Comparison of ENCODE assay signal across 17 cellular contexts in genomic region chr12:40566246-40566645, GRCh38.
DNase-seq lines count a peak whose midpoint lies in the region; ATAC-seq, FAIRE-seq and TF ChIP-seq lines count a peak whose summit lies in the region.
"Had no signal": no experiment of that assay in that cellular context is flagged by ENCODE, and none has a peak within 500 bp of the region (broad histone marks: within the 10 kb centered on the region; RNA-seq: fewer than 3 reads in every experiment).

No MANE protein-coding gene starts in this region.

- no peaks in the 10 kb centered on the region for H3K9me1 ChIP-seq in K562 (ENCODE audit: control insufficient read depth, insufficient read depth, low read length)

- H3K4me3 ChIP-seq in K562 (no peak overlapping the region), uterus (no peak overlapping the region)
- H3K4me3 ChIP-seq: BLaER1 treated with 17β-estradiol and CSF1 and Interleukin-3, amounts not matched to agents 10 nM and 100 nM had no signal

- no peak overlapping the region for H3K4me3 Mint-ChIP-seq in mesothelial cell of epicardium
- H3K4me3 Mint-ChIP-seq: CD8-positive, alpha-beta memory T cell; T-helper 17 cell had no signal

- H3K27ac ChIP-seq in K562 (ENCODE audit: extremely low read depth, low read depth, low read length): no peak overlapping the region
- no peak overlapping the region for H3K27ac ChIP-seq in uterus
- H3K27ac ChIP-seq: BLaER1 treated with 17β-estradiol and CSF1 and Interleukin-3, amounts not matched to agents 10 nM and 100 nM; RWPE1 had no signal

- TF ChIP-seq POLR2A in K562 (conservative IDR thresholded peaks at IDR 0.05) (no peak), uterus (IDR thresholded peaks at IDR 0.05) (no peak)

- H3K36me3 Mint-ChIP-seq in mesothelial cell of epicardium: no peaks in the 10 kb centered on the region
- H3K36me3 Mint-ChIP-seq: CD8-positive, alpha-beta memory T cell had no signal

- no peak overlapping the region for H2AFZ ChIP-seq in K562 (ENCODE audit: low read depth, low read length)

- CTCF ChIA-PET in K562 (lab: Yijun Ruan, JAX; ENCODE audit: low intra/inter-chr PET ratio): no interaction called here

- H3K4me1 ChIP-seq in K562 (replicated peaks in 1 of 2; ENCODE audit: control insufficient read depth in 2 of 2, insufficient read depth in 2 of 2, low read length in 2 of 2): no peaks in the 10 kb centered on the region
- no peaks in the 10 kb centered on the region for H3K4me1 ChIP-seq in uterus

- H4K20me1 ChIP-seq in K562 (replicated peaks; ENCODE audit: control insufficient read depth, insufficient read depth, low read length): no peaks in the 10 kb centered on the region
- H4K20me1 ChIP-seq: BLaER1 treated with 17β-estradiol and CSF1 and Interleukin-3, amounts not matched to agents 10 nM and 100 nM had no signal

- no peaks in the 10 kb centered on the region for H3K9me3 Mint-ChIP-seq in mesothelial cell of epicardium

- no peak overlapping the region for H3K27ac Mint-ChIP-seq in mesothelial cell of epicardium
- H3K27ac Mint-ChIP-seq: CD8-positive, alpha-beta memory T cell; T-helper 17 cell had no signal

- WGBS in K562 (ENCODE audit: insufficient coverage, low coverage, missing lambda C conversion rate): 0% methylated on average over 1 of the region's 1 CpG

- intact Hi-C loops in K562 (cut with micrococcal nuclease) (no loop called here), posterior cingulate gyrus (cut with DNase I) (no loop called here), uterus (cut with DNase I; ENCODE audit: low total_unique reads) (no loop called here)

- H3K36me3 ChIP-seq in K562 (ENCODE audit: control insufficient read depth, insufficient read depth, low read length) (no peaks in the 10 kb centered on the region), uterus (no peaks in the 10 kb centered on the region)
- H3K36me3 ChIP-seq: BLaER1 treated with 17β-estradiol and CSF1 and Interleukin-3, amounts not matched to agents 10 nM and 100 nM had no signal

- H3K27me3 ChIP-seq in K562 (ENCODE audit: control insufficient read depth in 2 of 2, insufficient read depth in 2 of 2, low read length in 2 of 2): no peaks in the 10 kb centered on the region
- no peaks in the 10 kb centered on the region for H3K27me3 ChIP-seq in uterus
- H3K27me3 ChIP-seq: BLaER1 treated with 17β-estradiol and CSF1 and Interleukin-3, amounts not matched to agents 10 nM and 100 nM had no signal

- no peak for FAIRE-seq in K562 (lab: Jason Lieb, UNC)
- FAIRE-seq: HepG2 had no signal

- no peaks in the 10 kb centered on the region for H3K4me1 Mint-ChIP-seq in mesothelial cell of epicardium
- H3K4me1 Mint-ChIP-seq: CD8-positive, alpha-beta memory T cell; T-helper 17 cell had no signal

- H3K9me3 ChIP-seq in K562 (replicated peaks; ENCODE audit: control insufficient read depth, insufficient read depth, low read depth, low read length) (no peaks in the 10 kb centered on the region), uterus (no peaks in the 10 kb centered on the region)

- H3K9ac ChIP-seq in K562 (ENCODE audit: insufficient read depth in 1 of 2, low read depth in 2 of 2, low read length in 2 of 2): no peak overlapping the region
- H3K9ac ChIP-seq: BLaER1 treated with 17β-estradiol and CSF1 and Interleukin-3, amounts not matched to agents 10 nM and 100 nM had no signal

- peak; percentile 35 for DNase-seq in NCI-H748 (lab: John Stamatoyannopoulos, UW; ENCODE audit: unreplicated experiment)
- DNase-seq in NCI-H748 treated with DMSO at 0.1 percent for 48 hours (lab: John Stamatoyannopoulos, UW): no peak
- peak; percentile 93 for DNase-seq in NCI-H2171 treated with DMSO at 0.1 percent for 48 hours (lab: John Stamatoyannopoulos, UW)
- DNase-seq in K562 (ENCODE audit: extremely low read depth in 1 of 4, low spot score in 3 of 4): no peak
- DNase-seq in mesothelial cell of epicardium (ENCODE audit: low spot score in 2 of 2, unreplicated experiment in 2 of 2): no peak
- no peak for DNase-seq in posterior cingulate gyrus
- no peak for DNase-seq in uterus
- no peak for DNase-seq in NCI-H2029 (lab: John Stamatoyannopoulos, UW)
- DNase-seq: 8988T; CD8-positive, alpha-beta memory T cell; EL; NCI-H187 treated with DMSO at 0.1 percent for 48 hours; PC-3; T-helper 17 cell had no signal

- in situ Hi-C loops in K562 (cut with MboI): no loop called here

- ATAC-seq in K562: no peak
- ATAC-seq: HepG2, PC-3, T-helper 17 cell had no signal

- H3K27me3 Mint-ChIP-seq in mesothelial cell of epicardium (ENCODE audit: low read depth): peaks cover 2% of the 10 kb centered on the region
- H3K27me3 Mint-ChIP-seq: CD8-positive, alpha-beta memory T cell; T-helper 17 cell had no signal

- TF ChIP-seq EP300 in K562 (IDR thresholded peaks at IDR 0.05; ENCODE audit: low read length): no peak

- no peaks in the 10 kb centered on the region for H3K79me2 ChIP-seq in K562 (ENCODE audit: control insufficient read depth, insufficient read depth, low read length)

- no peak overlapping the region for H3K4me2 ChIP-seq in K562 (ENCODE audit: insufficient read depth, low read length)
- H3K4me2 ChIP-seq: BLaER1 treated with 17β-estradiol and CSF1 and Interleukin-3, amounts not matched to agents 10 nM and 100 nM had no signal

- TF ChIP-seq CTCF in K562 (IDR thresholded peaks at IDR 0.05 in 2 of 3, conservative IDR thresholded peaks at IDR 0.05 in 1 of 3; ENCODE audit: insufficient read depth in 2 of 3, low read depth in 1 of 3, low read length in 3 of 3) (no peak), mesothelial cell of epicardium (IDR thresholded peaks at IDR 0.05; ENCODE audit: unreplicated experiment) (no peak), uterus (IDR thresholded peaks at IDR 0.05) (no peak)

- TF ChIP-seq RAD21 in K562 (CRISPR knock-in tag; conservative IDR thresholded peaks at IDR 0.05 in 1 of 2, IDR thresholded peaks at IDR 0.05 in 1 of 2): no peak

- no TSS peak for BruUV-seq in K562 (replicated peaks; lab: Mats Ljungman, UMichigan)

- POLR2A ChIA-PET in K562 (lab: Yijun Ruan, JAX): no interaction called here

TF ChIP-seq in K562, 482 proteins besides CTCF, POLR2A, EP300 and RAD21:
- TF ChIP-seq SP1 (CRISPR knock-in tag; IDR thresholded peaks at IDR 0.05): no peak
- peak; percentile 32; the same call in 1 of the 2 replicates for TF ChIP-seq MAFG (tag; conservative IDR thresholded peaks at IDR 0.05)
- TF ChIP-seq NFRKB (IDR thresholded peaks at IDR 0.05; ENCODE audit: low read depth): no peak
TF ChIP-seq in K562: peak in this region for 1.

Comparison
In these comparisons a context has a peak if more than half of its experiments do, and no peak if none do; other contexts are left out.
1. DNase-seq: peak in NCI-H748 (single experiment) and NCI-H2171 treated with DMSO at 0.1 percent for 48 hours (single experiment); none in NCI-H748 treated with DMSO at 0.1 percent for 48 hours (single experiment), K562 (0 of 4), mesothelial cell of epicardium (0 of 2), posterior cingulate gyrus (0 of 10), uterus (0 of 2) and NCI-H2029 (single experiment).